23 cellular contexts compared by ENCODE assay signal in genomic region chr11:128036006-128036405, GRCh38.
"Had no signal": no experiment of that assay in that cellular context is flagged by ENCODE, and none has a peak within 500 bp of the region (broad histone marks: within the 10 kb centered on the region; RNA-seq: fewer than 3 reads in every experiment).

No MANE protein-coding gene starts in this region.

- H3K4me2 ChIP-seq: KMS-11 had no signal

- H3K4me3 Mint-ChIP-seq: IgD-negative memory B cell had no signal

- H3K27ac Mint-ChIP-seq: IgD-negative memory B cell had no signal

- H3K27ac ChIP-seq: KMS-11, RWPE1, SJCRH30 had no signal

- H3K36me3 Mint-ChIP-seq: IgD-negative memory B cell had no signal

- H3K9me3 Mint-ChIP-seq: IgD-negative memory B cell had no signal

- H3K36me3 ChIP-seq: SJCRH30 had no signal

- H3K9me3 ChIP-seq: SJCRH30 had no signal

- DNase-seq: Kasumi-1, MM.1S, NCI-H1092 treated with DMSO at 0.1 percent for 48 hours, NCI-H1436, NCI-H187, NCI-H2029, NCI-H2081 treated with DMSO at 0.1 percent for 48 hours, NCI-H2171, NCI-H226, NCI-H446, NCI-H510A, NCI-H524 treated with DMSO at 0.1 percent for 48 hours, NCI-H69, NCI-H774, SHP77 treated with DMSO at 0.1 percent for 48 hours, T-helper 1 cell had no signal

- ATAC-seq: HepG2, K562, SK-N-SH treated with all-trans-retinoic acid at 6 μM for 48 hours had no signal

- H3K4me3 ChIP-seq: K562, SJCRH30 had no signal

- H3K27me3 ChIP-seq: SJCRH30 had no signal

- H3K9ac ChIP-seq: KMS-11 had no signal
